Comparison of ENCODE assay signal across 8 cellular contexts in the genomic region with DNA sequence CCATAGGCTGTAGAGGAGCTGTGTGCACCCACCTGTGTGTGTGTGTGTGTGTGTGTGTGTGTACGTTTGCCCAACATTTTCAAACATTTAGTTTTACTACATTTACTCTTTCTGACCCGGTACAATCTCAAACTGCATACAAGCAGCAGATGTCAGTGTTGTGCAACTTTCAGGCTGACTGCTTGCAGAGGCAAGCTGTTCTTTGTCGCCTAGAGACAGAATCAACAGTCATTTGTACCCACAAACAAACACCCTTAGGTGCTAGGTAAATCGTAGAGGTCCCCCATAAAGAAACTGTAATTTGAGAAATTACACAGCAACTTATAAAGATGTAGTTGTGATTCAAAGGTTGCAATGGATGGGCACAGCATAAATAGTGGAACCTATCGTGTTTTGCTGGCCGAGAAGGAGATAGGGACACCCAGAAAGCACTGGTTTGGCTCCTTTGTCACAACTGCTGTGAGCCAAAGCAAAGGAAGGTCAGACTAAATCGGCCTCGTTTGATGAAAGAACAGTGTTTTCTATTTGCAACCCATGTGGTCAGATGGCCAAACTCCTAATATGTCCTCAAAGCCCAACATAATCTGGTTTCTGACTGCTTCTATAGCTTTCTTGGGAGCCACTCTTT.
A peak's percentile ranks its signal among the peaks of the same experiment; 100 is the strongest.
DNase-seq lines count a peak whose midpoint lies in the region; TF ChIP-seq lines count a peak whose summit lies in the region.

No MANE protein-coding gene starts in this region.

- H3K36me3 ChIP-seq in prostate gland: no peaks in the 10 kb centered on the region

- intact Hi-C loops in prostate gland (cut with DNase I): loop anchor here (10.0 kb wide), 2 partner anchors 846 to 956 kb away; no protein-coding TSS in a partner anchor

- no peaks in the 10 kb centered on the region for H3K27me3 ChIP-seq in prostate gland (replicated peaks; ENCODE audit: insufficient read depth)

- TF ChIP-seq POLR2A in prostate gland (IDR thresholded peaks at IDR 0.05): no peak
- TF ChIP-seq POLR2A in erythroblast (IDR thresholded peaks at IDR 0.05; ENCODE audit: low read length): no peak

- no peak overlapping the region for H3K27ac ChIP-seq in prostate gland

- no peak for TF ChIP-seq CTCF in fibroblast of mammary gland (conservative IDR thresholded peaks at IDR 0.05; ENCODE audit: control insufficient read depth, insufficient read depth, low read depth, low read length)
- TF ChIP-seq CTCF in prostate gland (IDR thresholded peaks at IDR 0.05): peak in 3 of 4 experiments; percentile 23 to 57 (median 32)

- H3K4me3 ChIP-seq in fibroblast of mammary gland (ENCODE audit: control insufficient read depth, low read depth, low read length): no peak overlapping the region
- no peak overlapping the region for H3K4me3 ChIP-seq in prostate gland

- peak; percentile 12 for DNase-seq in HT1080 (ENCODE audit: low read depth)
- DNase-seq in NCI-H774 (lab: John Stamatoyannopoulos, UW): peak; percentile 76
- DNase-seq in fibroblast of mammary gland (ENCODE audit: low read depth): peak; percentile 2
- DNase-seq in prostate gland (ENCODE audit: low spot score): peak; percentile 36
- no peak for DNase-seq in NCI-H187 treated with DMSO at 0.1 percent for 48 hours (lab: John Stamatoyannopoulos, UW)
- DNase-seq in stimulated activated CD4-positive, alpha-beta T cell treated with anti-CD3 and anti-CD28 coated beads, Interleukin-4, amount 100 ng/mL, for 24 hours: no peak
- DNase-seq in activated CD8-positive, alpha-beta memory T cell treated with anti-CD3 and anti-CD28 coated beads, Interleukin-2, amount 50 U/mL, for 4 hours: no peak
- no peak for DNase-seq in erythroblast (lab: John Stamatoyannopoulos, UW)

- H3K9me3 ChIP-seq in prostate gland: no peaks in the 10 kb centered on the region

- peaks cover 5% of the 10 kb centered on the region for H3K4me1 ChIP-seq in prostate gland (replicated peaks)

- WGBS in prostate gland: 16% methylated on average over 8 of the region's 8 CpGs

Comparison
In these comparisons a context has a peak if more than half of its experiments do, and no peak if none do; other contexts are left out.
1. DNase-seq: peak in HT1080 (single experiment), NCI-H774 (single experiment), fibroblast of mammary gland (single experiment) and prostate gland (single experiment); none in NCI-H187 treated with DMSO at 0.1 percent for 48 hours (single experiment), stimulated activated CD4-positive, alpha-beta T cell treated with anti-CD3 and anti-CD28 coated beads, Interleukin-4, amount 100 ng/mL, for 24 hours (single experiment), activated CD8-positive, alpha-beta memory T cell treated with anti-CD3 and anti-CD28 coated beads, Interleukin-2, amount 50 U/mL, for 4 hours (single experiment) and erythroblast (0 of 2).